Comparison of ENCODE assay signal across 15 cellular contexts in genomic region chr2:170144758-170145157, GRCh38. TPM values are rescaled to one million over a fixed set of nuclear protein-coding genes. Genes with fewer than 3 reads are reported as not detected.
"Had no signal": no experiment of that assay in that cellular context is flagged by ENCODE, and none has a peak within 500 bp of the region (broad histone marks: within the 10 kb centered on the region; RNA-seq: fewer than 3 reads in every experiment).

No MANE protein-coding gene starts in this region.

- H3K9me3 ChIP-seq: right atrium auricular region had no signal

- DNase-seq: activated CD4-positive, CD25-positive, alpha-beta regulatory T cell treated with anti-CD3 and anti-CD28 coated beads, Interleukin-2, amount 50 U/mL, for 72 hours; activated naive CD4-positive, alpha-beta T cell treated with Interleukin-2 at 50 U/mL for 16 hours; anterior cingulate cortex; brain microvascular endothelial cell; cerebellar nuclear complex; effector CD8-positive, alpha-beta T cell; head of caudate nucleus; naive thymus-derived CD8-positive, alpha-beta T cell; posterior cingulate gyrus; stimulated activated CD4-positive, alpha-beta T cell treated with anti-CD3 and anti-CD28 coated beads, Interleukin-2, amount 100 ng/mL, for 48 hours had no signal

- H3K9me3 Mint-ChIP-seq: stimulated activated memory B cell treated with anti-CD40 and anti-IgM and Interleukin-4, amounts not matched to agents 10 μg/mL and 1 μg/mL and 100 μg/mL, for 72 hours had no signal

- H3K4me1 Mint-ChIP-seq: stimulated activated memory B cell treated with anti-CD40 and anti-IgM and Interleukin-4, amounts not matched to agents 10 μg/mL and 1 μg/mL and 100 μg/mL, for 72 hours had no signal

- H3K27me3 ChIP-seq: brain microvascular endothelial cell, foreskin keratinocyte, right atrium auricular region had no signal

- H3K36me3 ChIP-seq: brain microvascular endothelial cell, right atrium auricular region had no signal

- H3K27ac ChIP-seq: brain microvascular endothelial cell, foreskin keratinocyte, right atrium auricular region had no signal

- H3K36me3 Mint-ChIP-seq: naive thymus-derived CD8-positive, alpha-beta T cell; stimulated activated memory B cell treated with anti-CD40 and anti-IgM and Interleukin-4, amounts not matched to agents 10 μg/mL and 1 μg/mL and 100 μg/mL, for 72 hours had no signal

- H3K4me3 ChIP-seq: right atrium auricular region had no signal

- H3K27ac Mint-ChIP-seq: naive thymus-derived CD8-positive, alpha-beta T cell; stimulated activated memory B cell treated with anti-CD40 and anti-IgM and Interleukin-4, amounts not matched to agents 10 μg/mL and 1 μg/mL and 100 μg/mL, for 72 hours had no signal

- H3K4me3 Mint-ChIP-seq: naive thymus-derived CD8-positive, alpha-beta T cell; stimulated activated memory B cell treated with anti-CD40 and anti-IgM and Interleukin-4, amounts not matched to agents 10 μg/mL and 1 μg/mL and 100 μg/mL, for 72 hours had no signal

RNA-seq across cellular contexts. Expression of gene MYO3B, which starts 33.2 kb away (rescaled TPM):
- total RNA-seq: endothelial cell of umbilical vein; lung microvascular endothelial cell; naive thymus-derived CD8-positive, alpha-beta T cell; right atrium auricular region had no signal
- polyA plus RNA-seq: naive thymus-derived CD8-positive, alpha-beta T cell had no signal
